10 cellular contexts compared by ENCODE assay signal in genomic region chr2:226837334-226837733, GRCh38. TPM values are rescaled to one million over a fixed set of nuclear protein-coding genes. Genes with fewer than 3 reads are reported as not detected.
DNase-seq lines count a peak whose midpoint lies in the region; ATAC-seq, FAIRE-seq and TF ChIP-seq lines count a peak whose summit lies in the region.
"Had no signal": no experiment of that assay in that cellular context is flagged by ENCODE, and none has a peak within 500 bp of the region (broad histone marks: within the 10 kb centered on the region; RNA-seq: fewer than 3 reads in every experiment).

No MANE protein-coding gene starts in this region.

- no peaks in the 10 kb centered on the region for H3K36me3 ChIP-seq in Caco-2 (ENCODE audit: control insufficient read depth, insufficient read depth, low read length)
- no peaks in the 10 kb centered on the region; the same call in 1 of the 2 replicates for H3K36me3 ChIP-seq in MM.1S (replicated peaks; ENCODE audit: insufficient read depth, low read length)
- H3K36me3 ChIP-seq in neural progenitor cell = no peaks in the 10 kb centered on the region

- H3K27me3 ChIP-seq in Caco-2 (replicated peaks; ENCODE audit: control insufficient read depth, insufficient read depth, low read length) (no peaks in the 10 kb centered on the region), MM.1S (replicated peaks; ENCODE audit: insufficient read depth, low read length) (no peaks in the 10 kb centered on the region), neural progenitor cell (peaks cover 12% of the 10 kb centered on the region)

- no peak for ATAC-seq in central memory CD8-positive, alpha-beta T cell (replicated peaks; ENCODE audit: extremely low read depth, poor library complexity, severe bottlenecking)

- CTCF ChIA-PET in Caco-2 (lab: Charles Lee) = no interaction called here

- intact Hi-C loops in Caco-2 (cut with micrococcal nuclease; ENCODE audit: unreplicated experiment) = no loop called here

- H2AFZ ChIP-seq in MM.1S (ENCODE audit: low read length) (no peak overlapping the region), neural progenitor cell (replicated peaks) (no peak overlapping the region)

- H3K9me3 Mint-ChIP-seq in Caco-2 (ENCODE audit: unreplicated experiment) (no peaks in the 10 kb centered on the region), neural progenitor cell (peaks cover 6% of the 10 kb centered on the region)
- H3K9me3 Mint-ChIP-seq in central memory CD8-positive, alpha-beta T cell = no peaks in the 10 kb centered on the region

- H3K4me1 ChIP-seq in Caco-2 (peaks cover 12% of the 10 kb centered on the region; the same call in 1 of the 2 replicates), MM.1S (ENCODE audit: low read length) (peaks cover 13% of the 10 kb centered on the region), neural progenitor cell (peaks cover 8% of the 10 kb centered on the region)

- BruUV-seq in Caco-2 (replicated peaks; lab: Mats Ljungman, UMichigan) = no TSS peak

- peak overlapping the region; percentile 99; the same call in 1 of the 2 replicates for H3K27ac ChIP-seq in MM.1S (ENCODE audit: low read length)
- no peak overlapping the region for H3K27ac ChIP-seq in neural progenitor cell

- H3K79me2 ChIP-seq in MM.1S (ENCODE audit: low read length) (peaks cover 45% of the 10 kb centered on the region), neural progenitor cell (ENCODE audit: low read depth) (peaks cover 16% of the 10 kb centered on the region)

- H3K9me3 ChIP-seq in Caco-2 (no peaks in the 10 kb centered on the region), MM.1S (replicated peaks; ENCODE audit: insufficient read depth, low read length) (no peaks in the 10 kb centered on the region), neural progenitor cell (ENCODE audit: low read depth) (no peaks in the 10 kb centered on the region)

- peak overlapping the region; percentile 59 for H3K4me3 ChIP-seq in Caco-2 (ENCODE audit: low read depth, low read length)
- peak overlapping the region; percentile 82 for H3K4me3 ChIP-seq in MM.1S (ENCODE audit: low read length)
- peak overlapping the region; percentile 46 for H3K4me3 ChIP-seq in neural progenitor cell

- H4K20me1 ChIP-seq in MM.1S (ENCODE audit: insufficient read depth, low read length) (no peaks in the 10 kb centered on the region), neural progenitor cell (ENCODE audit: low read depth) (no peaks in the 10 kb centered on the region)

- H3K9ac ChIP-seq in MM.1S (ENCODE audit: low read length) (peak overlapping the region; percentile 98; the same call in 1 of the 2 replicates), neural progenitor cell (no peak overlapping the region)

- H3K9me2 ChIP-seq in MM.1S (replicated peaks; ENCODE audit: insufficient read depth, low read length) = no peaks in the 10 kb centered on the region

- peaks cover 18% of the 10 kb centered on the region for H3F3A ChIP-seq in MM.1S (ENCODE audit: insufficient read depth, low read length)
- peaks cover 11% of the 10 kb centered on the region for H3F3A ChIP-seq in neural progenitor cell (ENCODE audit: low read depth)

- POLR2A ChIA-PET in Caco-2 (lab: Charles Lee) = interaction anchor here (0.6 kb wide), 1 partner anchor 806 kb away, joined by 5 read pairs; no protein-coding TSS in a partner anchor

- peaks cover 10% of the 10 kb centered on the region for H3K36me3 Mint-ChIP-seq in Caco-2 (ENCODE audit: insufficient read depth, unreplicated experiment)
- H3K36me3 Mint-ChIP-seq in central memory CD8-positive, alpha-beta T cell (ENCODE audit: insufficient read depth) = peaks cover 14% of the 10 kb centered on the region
- H3K36me3 Mint-ChIP-seq in neural progenitor cell = peaks cover 13% of the 10 kb centered on the region

- H3K4me1 Mint-ChIP-seq in Caco-2 (ENCODE audit: low read depth, unreplicated experiment) = no peaks in the 10 kb centered on the region
- peaks cover 37% of the 10 kb centered on the region for H3K4me1 Mint-ChIP-seq in central memory CD8-positive, alpha-beta T cell
- peaks cover 16% of the 10 kb centered on the region for H3K4me1 Mint-ChIP-seq in neural progenitor cell

- H3K4me2 ChIP-seq in MM.1S (ENCODE audit: low read depth, low read length) = peak overlapping the region; percentile 97
- peak overlapping the region; percentile 70 for H3K4me2 ChIP-seq in neural progenitor cell

- TF ChIP-seq CTCF in Caco-2 (IDR thresholded peaks at IDR 0.05; ENCODE audit: insufficient read depth in 1 of 2, low read depth in 1 of 2, low read length in 1 of 2, severe bottlenecking in 1 of 2, unreplicated experiment in 1 of 2) (no peak), MM.1S (IDR thresholded peaks at IDR 0.05; ENCODE audit: low read length) (no peak), neural progenitor cell (IDR thresholded peaks at IDR 0.05) (no peak)

- FAIRE-seq in HTR-8/SVneo (lab: Jason Lieb, UNC) = no peak

- H3K27ac Mint-ChIP-seq in Caco-2 (ENCODE audit: unreplicated experiment) (peak overlapping the region; percentile 94), neural progenitor cell (no peak overlapping the region)
- H3K27ac Mint-ChIP-seq in central memory CD8-positive, alpha-beta T cell (ENCODE audit: low read depth) = peak overlapping the region; percentile 98

- DNase-seq in Caco-2 (no peak), MM.1S (no peak), neural progenitor cell (ENCODE audit: low spot score) (no peak), DMS153 treated with DMSO at 0.1 percent for 48 hours (lab: John Stamatoyannopoulos, UW; ENCODE audit: unreplicated experiment) (no peak), HTR-8/SVneo (ENCODE audit: insufficient read length, low spot score) (no peak), HUDEP-2 (lab: John Stamatoyannopoulos, UW; ENCODE audit: unreplicated experiment in 76 of 76) (no peak), MV-4-11 (lab: John Stamatoyannopoulos, UW) (no peak)
- DNase-seq in central memory CD8-positive, alpha-beta T cell (ENCODE audit: low spot score in 2 of 2) = no peak
- DNase-seq: midbrain, NCI-H2081 treated with DMSO at 0.1 percent for 48 hours had no signal

- peak overlapping the region; percentile 90 for H3K4me3 Mint-ChIP-seq in Caco-2 (ENCODE audit: unreplicated experiment)
- peak overlapping the region; percentile 90 for H3K4me3 Mint-ChIP-seq in central memory CD8-positive, alpha-beta T cell
- peak overlapping the region; percentile 93 for H3K4me3 Mint-ChIP-seq in neural progenitor cell

- H3K27me3 Mint-ChIP-seq in Caco-2 (ENCODE audit: insufficient read depth, unreplicated experiment) (no peaks in the 10 kb centered on the region), neural progenitor cell (ENCODE audit: insufficient read depth, low read depth) (peaks cover 2% of the 10 kb centered on the region)
- H3K27me3 Mint-ChIP-seq in central memory CD8-positive, alpha-beta T cell = no peaks in the 10 kb centered on the region

RNA-seq across cellular contexts. Expression of gene RHBDD1, which starts 1.5 kb away (rescaled TPM):
- total RNA-seq in Caco-2 (2022) (14.3 and 16.5 TPM in 2 replicates), neural progenitor cell (ENCODE audit: low replicate concordance) (13.8 and 15.1 TPM in 2 replicates)

RNA-seq across cellular contexts. Expression of gene IRS1, which starts 37.7 kb away (rescaled TPM):
- total RNA-seq in Caco-2 (2022) = 27.9 and 32.4 TPM in 2 replicates
- total RNA-seq in neural progenitor cell (ENCODE audit: low replicate concordance) = 8.4 and 13.0 TPM in 2 replicates
